21 cellular contexts compared by ENCODE assay signal in genomic region chr2:30282721-30283120, GRCh38.
"Had no signal": no experiment of that assay in that cellular context is flagged by ENCODE, and none has a peak within 500 bp of the region (broad histone marks: within the 10 kb centered on the region; RNA-seq: fewer than 3 reads in every experiment).

No MANE protein-coding gene starts in this region.

- H3K27me3 ChIP-seq: cardiac muscle cell, gastrocnemius medialis, heart left ventricle, neutrophil, pancreas, right lobe of liver had no signal

- H3K9me3 ChIP-seq: gastrocnemius medialis, heart left ventricle, left ventricle myocardium inferior, neutrophil, pancreas, right lobe of liver had no signal

- DNase-seq: activated CD4-positive, alpha-beta memory T cell treated with anti-CD3 and anti-CD28 coated beads for 36 hours; activated CD4-positive, alpha-beta T cell treated with anti-CD3 and anti-CD28 coated beads for 4 hours; activated naive CD4-positive, alpha-beta T cell; activated naive CD8-positive, alpha-beta T cell treated with anti-CD3 and anti-CD28 coated beads for 36 hours; activated T-cell treated with anti-CD3 and anti-CD28 coated beads for 4 hours; amniotic stem cell; erythroblast; gastrocnemius medialis; heart left ventricle; left ventricle myocardium inferior; mammary epithelial cell; pancreas; right lobe of liver; small intestine; stimulated activated CD4-positive, alpha-beta T cell treated with anti-CD3 and anti-CD28 coated beads, Interleukin-4, amount 100 ng/mL, for 4 hours; stimulated activated naive CD4-positive, alpha-beta T cell had no signal

- H3K9me3 Mint-ChIP-seq: activated CD4-positive, alpha-beta memory T cell treated with anti-CD3 and anti-CD28 coated beads for 36 hours; activated naive CD8-positive, alpha-beta T cell treated with anti-CD3 and anti-CD28 coated beads for 36 hours; activated T-helper 17 cell treated with anti-CD3 and anti-CD28 coated beads, Interleukin-2, amount 50 U/mL, for 72 hours; naive thymus-derived CD8-positive, alpha-beta T cell; T-helper 2 cell treated with Interferon-gamma antibody and Interleukin-4, amounts not matched to agents 5 μg/mL and 100 μg/mL, for 36 hours had no signal

- H3K27ac ChIP-seq: cardiac muscle cell, gastrocnemius medialis, heart left ventricle, left ventricle myocardium inferior, neutrophil, pancreas, right lobe of liver had no signal

- H3K4me1 ChIP-seq: gastrocnemius medialis, pancreas, right lobe of liver had no signal

- H3K4me3 Mint-ChIP-seq: activated CD4-positive, alpha-beta memory T cell treated with anti-CD3 and anti-CD28 coated beads for 36 hours; activated naive CD8-positive, alpha-beta T cell treated with anti-CD3 and anti-CD28 coated beads for 36 hours; activated T-helper 17 cell treated with anti-CD3 and anti-CD28 coated beads, Interleukin-2, amount 50 U/mL, for 72 hours; naive thymus-derived CD8-positive, alpha-beta T cell; T-helper 2 cell treated with Interferon-gamma antibody and Interleukin-4, amounts not matched to agents 5 μg/mL and 100 μg/mL, for 36 hours had no signal

- ATAC-seq: activated T-helper 17 cell treated with anti-CD3 and anti-CD28 coated beads, Interleukin-2, amount 50 U/mL, for 72 hours; gastrocnemius medialis; heart left ventricle; pancreas had no signal

- H3K27ac Mint-ChIP-seq: activated CD4-positive, alpha-beta memory T cell treated with anti-CD3 and anti-CD28 coated beads for 36 hours; activated naive CD8-positive, alpha-beta T cell treated with anti-CD3 and anti-CD28 coated beads for 36 hours; activated T-helper 17 cell treated with anti-CD3 and anti-CD28 coated beads, Interleukin-2, amount 50 U/mL, for 72 hours; T-helper 2 cell treated with Interferon-gamma antibody and Interleukin-4, amounts not matched to agents 5 μg/mL and 100 μg/mL, for 36 hours had no signal

- H3K4me3 ChIP-seq: cardiac muscle cell, gastrocnemius medialis, heart left ventricle, left ventricle myocardium inferior, pancreas, right lobe of liver had no signal

- H3K36me3 ChIP-seq: cardiac muscle cell, gastrocnemius medialis, heart left ventricle, left ventricle myocardium inferior, neutrophil, pancreas, right lobe of liver had no signal

- H3K36me3 Mint-ChIP-seq: activated CD4-positive, alpha-beta memory T cell treated with anti-CD3 and anti-CD28 coated beads for 36 hours; naive thymus-derived CD8-positive, alpha-beta T cell had no signal

- H3K27me3 Mint-ChIP-seq: activated CD4-positive, alpha-beta memory T cell treated with anti-CD3 and anti-CD28 coated beads for 36 hours; activated naive CD8-positive, alpha-beta T cell treated with anti-CD3 and anti-CD28 coated beads for 36 hours; activated T-helper 17 cell treated with anti-CD3 and anti-CD28 coated beads, Interleukin-2, amount 50 U/mL, for 72 hours; naive thymus-derived CD8-positive, alpha-beta T cell had no signal
